Comparison of ENCODE assay signal across 21 cellular contexts in genomic region chr11:110177057-110177397, GRCh38.
"Had no signal": no experiment of that assay in that cellular context is flagged by ENCODE, and none has a peak within 500 bp of the region (broad histone marks: within the 10 kb centered on the region; RNA-seq: fewer than 3 reads in every experiment).

No MANE protein-coding gene starts in this region.

- H3K4me3 ChIP-seq: esophagus muscularis mucosa, gastrocnemius medialis, heart right ventricle, neural progenitor cell, pancreas, prostate gland, right lobe of liver, testis, tibial nerve had no signal

- H3K36me3 ChIP-seq: esophagus muscularis mucosa, gastrocnemius medialis, heart right ventricle, neural progenitor cell, pancreas, prostate gland, right lobe of liver, tibial nerve had no signal

- H3K4me3 Mint-ChIP-seq: natural killer cell treated with Interleukin-12 subunit alpha and Interleukin-12 subunit beta and Interleukin-15 and Interleukin-18, amount 100 ng/mL, for 72 hours; neural progenitor cell; stimulated activated memory B cell treated with anti-CD40 and anti-IgM and Interleukin-4, amounts not matched to agents 10 μg/mL and 1 μg/mL and 100 μg/mL, for 72 hours; stimulated activated naive CD8-positive, alpha-beta T cell treated with anti-CD3 and anti-CD28 coated beads, Interleukin-15, Interleukin-2, amounts not matched to agents 100 ng/mL and 50 ng/mL, for 24 hours had no signal

- FAIRE-seq: endometrium, islet of Langerhans, pancreas had no signal

- H3K9ac ChIP-seq: neural progenitor cell had no signal

- H3K27ac Mint-ChIP-seq: natural killer cell treated with Interleukin-12 subunit alpha and Interleukin-12 subunit beta and Interleukin-15 and Interleukin-18, amount 100 ng/mL, for 72 hours; stimulated activated memory B cell treated with anti-CD40 and anti-IgM and Interleukin-4, amounts not matched to agents 10 μg/mL and 1 μg/mL and 100 μg/mL, for 72 hours; stimulated activated naive CD8-positive, alpha-beta T cell treated with anti-CD3 and anti-CD28 coated beads, Interleukin-15, Interleukin-2, amounts not matched to agents 100 ng/mL and 50 ng/mL, for 24 hours had no signal

- H3K9me3 Mint-ChIP-seq: natural killer cell treated with Interleukin-12 subunit alpha and Interleukin-12 subunit beta and Interleukin-15 and Interleukin-18, amount 100 ng/mL, for 72 hours; neural progenitor cell; stimulated activated memory B cell treated with anti-CD40 and anti-IgM and Interleukin-4, amounts not matched to agents 10 μg/mL and 1 μg/mL and 100 μg/mL, for 72 hours; stimulated activated naive CD8-positive, alpha-beta T cell treated with anti-CD3 and anti-CD28 coated beads, Interleukin-15, Interleukin-2, amounts not matched to agents 100 ng/mL and 50 ng/mL, for 24 hours had no signal

- H3K9me3 ChIP-seq: esophagus muscularis mucosa, gastrocnemius medialis, heart right ventricle, pancreas, prostate gland, right lobe of liver, testis, tibial nerve had no signal

- H3K36me3 Mint-ChIP-seq: natural killer cell treated with Interleukin-12 subunit alpha and Interleukin-12 subunit beta and Interleukin-15 and Interleukin-18, amount 100 ng/mL, for 72 hours; neural progenitor cell; stimulated activated memory B cell treated with anti-CD40 and anti-IgM and Interleukin-4, amounts not matched to agents 10 μg/mL and 1 μg/mL and 100 μg/mL, for 72 hours had no signal

- DNase-seq: effector memory CD4-positive, alpha-beta T cell; gastrocnemius medialis; heart right ventricle; mammary epithelial cell; midbrain; occipital lobe; pancreas; right lobe of liver; stimulated activated CD4-positive, alpha-beta T cell treated with anti-CD3 and anti-CD28 coated beads, Interleukin-15, amount 100 ng/mL, for 24 hours; stimulated activated CD4-positive, alpha-beta T cell treated with anti-CD3 and anti-CD28 coated beads, Interleukin-1b, Interleukin-23, amount 100 ng/mL, for 48 hours; stimulated activated CD4-positive, alpha-beta T cell treated with anti-CD3 and anti-CD28 coated beads, Interleukin-4, amount 100 ng/mL, for 24 hours; testis had no signal

- H3K27ac ChIP-seq: esophagus muscularis mucosa, gastrocnemius medialis, heart right ventricle, neural progenitor cell, pancreas, prostate gland, right lobe of liver, testis, tibial nerve had no signal
